Comparison of ENCODE assay signal across 27 cellular contexts in the genomic region with DNA sequence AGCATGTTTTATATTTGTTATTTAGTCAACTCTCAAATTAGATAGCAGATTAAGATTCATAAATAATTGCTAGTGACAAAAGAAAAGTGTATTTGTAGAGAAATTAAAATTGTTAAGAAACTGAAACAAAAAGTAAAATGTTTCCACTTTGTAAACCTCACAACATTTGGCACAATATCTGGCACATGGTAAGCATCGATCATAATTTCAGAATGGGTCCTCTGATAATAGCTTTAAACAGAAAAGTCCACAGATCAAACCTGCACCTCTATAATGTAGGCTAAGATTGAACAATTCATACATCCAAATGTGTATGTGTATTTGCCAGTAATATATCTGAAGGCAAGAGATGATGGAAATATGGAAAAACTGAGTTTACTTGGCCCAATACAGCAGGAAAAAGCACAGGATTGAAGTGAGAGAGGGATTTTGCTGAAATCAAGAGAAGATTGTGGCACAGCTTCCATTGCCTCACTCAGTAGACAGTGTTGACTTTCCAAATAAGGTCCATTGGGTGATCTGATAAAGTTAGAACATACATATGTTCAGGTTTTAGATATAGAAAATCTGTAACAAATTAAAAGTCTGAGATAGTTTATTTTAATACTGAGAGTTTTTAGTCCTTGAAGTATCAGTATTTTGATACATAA. TPM values are rescaled to one million over a fixed set of nuclear protein-coding genes. Genes with fewer than 3 reads are reported as not detected.
DNase-seq lines count a peak whose midpoint lies in the region; ATAC-seq, FAIRE-seq and TF ChIP-seq lines count a peak whose summit lies in the region.
"Had no signal": no experiment of that assay in that cellular context is flagged by ENCODE, and none has a peak within 500 bp of the region (broad histone marks: within the 10 kb centered on the region; RNA-seq: fewer than 3 reads in every experiment).

No MANE protein-coding gene starts in this region.

- peaks cover 5% of the 10 kb centered on the region; the same call in 1 of the 2 replicates for H3K36me3 Mint-ChIP-seq in HFFc6 (ENCODE audit: low read depth)
- H3K36me3 Mint-ChIP-seq in activated T-helper 1 cell treated with anti-CD3 and anti-CD28 coated beads, Interleukin-12 subunit alpha, Interleukin-12 subunit beta, Interleukin-2, Interleukin-4 antibody, amounts not matched to agents 30 ng/mL and 10 ng/mL and 1 ng/mL, durations not matched to agents 14 hours and 24 hours and 36 hours (ENCODE audit: low read depth), result no peaks in the 10 kb centered on the region
- H3K36me3 Mint-ChIP-seq: naive thymus-derived CD8-positive, alpha-beta T cell had no signal

- H3K4me1 ChIP-seq in ascending aorta (peaks cover 0 to 9% of the 10 kb centered on the region in 2 donors), pancreas (peaks cover 0 to 20% (median 17%) of the 10 kb centered on the region in 3 donors)

- H3K27ac Mint-ChIP-seq in HFFc6, result peak overlapping the region; percentile 22; the same call in 1 of the 2 replicates
- H3K27ac Mint-ChIP-seq in activated T-helper 1 cell treated with anti-CD3 and anti-CD28 coated beads, Interleukin-12 subunit alpha, Interleukin-12 subunit beta, Interleukin-2, Interleukin-4 antibody, amounts not matched to agents 30 ng/mL and 10 ng/mL and 1 ng/mL, durations not matched to agents 14 hours and 24 hours and 36 hours, result no peak overlapping the region
- H3K27ac Mint-ChIP-seq: activated CD4-positive, alpha-beta memory T cell treated with anti-CD3 and anti-CD28 coated beads, Interleukin-2, amount 10 ng/mL, durations not matched to agents 7 days and 5 days; activated naive CD8-positive, alpha-beta T cell treated with anti-CD3 and anti-CD28 coated beads, Interleukin-2, amount 50 U/mL, for 24 hours; H9; naive thymus-derived CD8-positive, alpha-beta T cell had no signal

- H3K36me3 ChIP-seq in ascending aorta (no peaks in the 10 kb centered on the region), pancreas (no peaks in the 10 kb centered on the region)
- H3K36me3 ChIP-seq: esophagus squamous epithelium had no signal

- H3K27ac ChIP-seq in ascending aorta (peak overlapping the region; percentile 21 to 38), pancreas (peak overlapping the region in 2 of 4 donors; percentile 12 to 13)
- H3K27ac ChIP-seq: HL-60 had no signal

- no peaks in the 10 kb centered on the region for H3K27me3 ChIP-seq in ascending aorta
- H3K27me3 ChIP-seq in pancreas, result no peaks in the 10 kb centered on the region
- H3K27me3 ChIP-seq: esophagus squamous epithelium had no signal

- peak; percentile 49 to 81 (median 69) for ATAC-seq in pancreas
- ATAC-seq: activated CD4-positive, CD25-positive, alpha-beta regulatory T cell treated with anti-CD3 and anti-CD28 coated beads, Interleukin-2, amount 50 U/mL, for 24 hours; activated naive CD8-positive, alpha-beta T cell treated with anti-CD3 and anti-CD28 coated beads, Interleukin-2, amount 50 U/mL, for 24 hours; GM12878; naive thymus-derived CD8-positive, alpha-beta T cell; Right ventricle myocardium inferior had no signal

- H3K9me3 ChIP-seq in ascending aorta (no peaks in the 10 kb centered on the region), pancreas (no peaks in the 10 kb centered on the region)
- H3K9me3 ChIP-seq: esophagus squamous epithelium had no signal

- FAIRE-seq in islet of Langerhans (lab: Jason Lieb, UNC) (peak; percentile 88), pancreas (lab: Jason Lieb, UNC) (peak; percentile 5)
- FAIRE-seq: colon, GM12878 had no signal

- TF ChIP-seq CTCF in HFFc6 (IDR thresholded peaks at IDR 0.05), result no peak
- no peak for TF ChIP-seq CTCF in ascending aorta (IDR thresholded peaks at IDR 0.05)
- no peak for TF ChIP-seq CTCF in pancreas (IDR thresholded peaks at IDR 0.05)

- H3K4me1 Mint-ChIP-seq in HFFc6 (ENCODE audit: low read depth), result peaks cover 56% of the 10 kb centered on the region
- H3K4me1 Mint-ChIP-seq in activated T-helper 1 cell treated with anti-CD3 and anti-CD28 coated beads, Interleukin-12 subunit alpha, Interleukin-12 subunit beta, Interleukin-2, Interleukin-4 antibody, amounts not matched to agents 30 ng/mL and 10 ng/mL and 1 ng/mL, durations not matched to agents 14 hours and 24 hours and 36 hours (ENCODE audit: low read depth), result no peaks in the 10 kb centered on the region
- H3K4me1 Mint-ChIP-seq: activated CD4-positive, alpha-beta memory T cell treated with anti-CD3 and anti-CD28 coated beads, Interleukin-2, amount 10 ng/mL, durations not matched to agents 7 days and 5 days had no signal

- no peak for DNase-seq in HFFc6
- DNase-seq in ascending aorta (ENCODE audit: low spot score in 2 of 2), result no peak
- DNase-seq in pancreas, result no peak
- DNase-seq in activated T-helper 1 cell treated with anti-CD3 and anti-CD28 coated beads, Interleukin-12 subunit alpha, Interleukin-12 subunit beta, Interleukin-2, Interleukin-4 antibody, amounts not matched to agents 30 ng/mL and 10 ng/mL and 1 ng/mL, durations not matched to agents 14 hours and 24 hours and 36 hours (ENCODE audit: low spot score), result no peak
- no peak for DNase-seq in activated naive CD4-positive, alpha-beta T cell treated with Interleukin-2 at 50 U/mL for 16 hours
- DNase-seq in COLO829 (ENCODE audit: low spot score), result no peak
- no peak for DNase-seq in SW480 (ENCODE audit: low spot score)
- DNase-seq: activated CD4-positive, alpha-beta memory T cell treated with anti-CD3 and anti-CD28 coated beads, Interleukin-2, amount 10 ng/mL, durations not matched to agents 7 days and 5 days; activated effector memory CD4-positive, alpha-beta T cell treated with anti-CD3 and anti-CD28 coated beads, Interleukin-2, amount 50 U/mL, for 16 hours; activated naive CD8-positive, alpha-beta T cell treated with anti-CD3 and anti-CD28 coated beads, Interleukin-2, amount 50 U/mL, for 24 hours; C1 segment of cervical spinal cord; effector memory CD4-positive, alpha-beta T cell; esophagus squamous epithelium; H9; naive thymus-derived CD8-positive, alpha-beta T cell; NCI-H1092; NCI-H2029 treated with DMSO at 0.1 percent for 48 hours; NCI-H82; occipital lobe; stimulated activated CD4-positive, alpha-beta T cell treated with anti-CD3 and anti-CD28 coated beads, Interleukin-4, amount 100 ng/mL, for 1 hour; stimulated activated naive CD4-positive, alpha-beta T cell had no signal

- H3K4me3 ChIP-seq in ascending aorta, result peak overlapping the region in 1 of 2 donors; percentile 18
- H3K4me3 ChIP-seq in pancreas, result no peak overlapping the region
- H3K4me3 ChIP-seq: esophagus squamous epithelium, GM12878 had no signal

- intact Hi-C loops in ascending aorta (cut with DNase I) (no loop called here), pancreas (cut with DNase I) (no loop called here)
- intact Hi-C loops in activated T-helper 1 cell treated with anti-CD3 and anti-CD28 coated beads, Interleukin-12 subunit alpha, Interleukin-12 subunit beta, Interleukin-2, Interleukin-4 antibody, amounts not matched to agents 30 ng/mL and 10 ng/mL and 1 ng/mL, durations not matched to agents 14 hours and 24 hours and 36 hours (cut with micrococcal nuclease), result no loop called here

- H3K27me3 Mint-ChIP-seq in HFFc6 (ENCODE audit: insufficient read depth), result no peaks in the 10 kb centered on the region
- no peaks in the 10 kb centered on the region for H3K27me3 Mint-ChIP-seq in activated T-helper 1 cell treated with anti-CD3 and anti-CD28 coated beads, Interleukin-12 subunit alpha, Interleukin-12 subunit beta, Interleukin-2, Interleukin-4 antibody, amounts not matched to agents 30 ng/mL and 10 ng/mL and 1 ng/mL, durations not matched to agents 14 hours and 24 hours and 36 hours (ENCODE audit: insufficient read depth)
- H3K27me3 Mint-ChIP-seq: activated CD4-positive, alpha-beta memory T cell treated with anti-CD3 and anti-CD28 coated beads, Interleukin-2, amount 10 ng/mL, durations not matched to agents 7 days and 5 days; activated naive CD8-positive, alpha-beta T cell treated with anti-CD3 and anti-CD28 coated beads, Interleukin-2, amount 50 U/mL, for 24 hours; naive thymus-derived CD8-positive, alpha-beta T cell had no signal

- WGBS in pancreas, 2 donors, result 16 to 20% methylated on average over 1 of the region's 1 CpG

- H3K4me3 Mint-ChIP-seq in HFFc6, result no peak overlapping the region
- H3K4me3 Mint-ChIP-seq in activated T-helper 1 cell treated with anti-CD3 and anti-CD28 coated beads, Interleukin-12 subunit alpha, Interleukin-12 subunit beta, Interleukin-2, Interleukin-4 antibody, amounts not matched to agents 30 ng/mL and 10 ng/mL and 1 ng/mL, durations not matched to agents 14 hours and 24 hours and 36 hours, result no peak overlapping the region
- H3K4me3 Mint-ChIP-seq: activated CD4-positive, alpha-beta memory T cell treated with anti-CD3 and anti-CD28 coated beads, Interleukin-2, amount 10 ng/mL, durations not matched to agents 7 days and 5 days; activated naive CD8-positive, alpha-beta T cell treated with anti-CD3 and anti-CD28 coated beads, Interleukin-2, amount 50 U/mL, for 24 hours; H9; naive thymus-derived CD8-positive, alpha-beta T cell had no signal

- no peaks in the 10 kb centered on the region for H3K9me3 Mint-ChIP-seq in HFFc6
- H3K9me3 Mint-ChIP-seq in activated T-helper 1 cell treated with anti-CD3 and anti-CD28 coated beads, Interleukin-12 subunit alpha, Interleukin-12 subunit beta, Interleukin-2, Interleukin-4 antibody, amounts not matched to agents 30 ng/mL and 10 ng/mL and 1 ng/mL, durations not matched to agents 14 hours and 24 hours and 36 hours, result no peaks in the 10 kb centered on the region
- H3K9me3 Mint-ChIP-seq: activated CD4-positive, alpha-beta memory T cell treated with anti-CD3 and anti-CD28 coated beads, Interleukin-2, amount 10 ng/mL, durations not matched to agents 7 days and 5 days; activated naive CD8-positive, alpha-beta T cell treated with anti-CD3 and anti-CD28 coated beads, Interleukin-2, amount 50 U/mL, for 24 hours; H9 had no signal

RNA-seq across cellular contexts. Expression of gene COBLL1, which starts 39.4 kb away (rescaled TPM):
- 10 to 100 TPM; 28.1 to 49.7 (median 29.9) TPM for total RNA-seq in HFFc6 (2021; fragmentation: NEBNext Ultra II Directional; extraction: Animal tissue kit (Norgen Biotek cat#: 25700))
- total RNA-seq in ascending aorta (13.3 TPM), pancreas (10 to 100 TPM; 45.2 to 74.5 (median 63.0) TPM)
- 10 to 100 TPM; 18.0 to 18.6 TPM for polyA plus RNA-seq in pancreas
- not detected in 2 replicates for total RNA-seq in activated T-helper 1 cell treated with anti-CD3 and anti-CD28 coated beads, Interleukin-12 subunit alpha, Interleukin-12 subunit beta, Interleukin-2, Interleukin-4 antibody, amounts not matched to agents 30 ng/mL and 10 ng/mL and 1 ng/mL, durations not matched to agents 14 hours and 24 hours and 36 hours
- total RNA-seq: activated CD4-positive, alpha-beta memory T cell treated with anti-CD3 and anti-CD28 coated beads, Interleukin-2, amount 10 ng/mL, durations not matched to agents 7 days and 5 days had no signal
- polyA plus RNA-seq: GM12878 had no signal

Comparison
In these comparisons a context has a peak if more than half of its experiments do, and no peak if none do; other contexts are left out.
1. RNA of gene COBLL1, which starts 39.4 kb away (total RNA-seq): 45.2 to 74.5 TPM in pancreas, 28.1 to 49.7 TPM in HFFc6 and 13.3 TPM in ascending aorta (single experiment); not detected in activated T-helper 1 cell treated with anti-CD3 and anti-CD28 coated beads, Interleukin-12 subunit alpha, Interleukin-12 subunit beta, Interleukin-2, Interleukin-4 antibody, amounts not matched to agents 30 ng/mL and 10 ng/mL and 1 ng/mL, durations not matched to agents 14 hours and 24 hours and 36 hours; every median in the first group is over 10 times any median in the second.